25 cellular contexts compared by ENCODE assay signal in genomic region chr3:41653575-41654239, GRCh38.
DNase-seq lines count a peak whose midpoint lies in the region; ATAC-seq and TF ChIP-seq lines count a peak whose summit lies in the region.
"Had no signal": no experiment of that assay in that cellular context is flagged by ENCODE, and none has a peak within 500 bp of the region (broad histone marks: within the 10 kb centered on the region; RNA-seq: fewer than 3 reads in every experiment).

No MANE protein-coding gene starts in this region.

- no peaks in the 10 kb centered on the region; the same call in none of the 2 replicates for H3K27me3 Mint-ChIP-seq in HFFc6 (ENCODE audit: insufficient read depth)
- H3K27me3 Mint-ChIP-seq: activated CD4-positive, alpha-beta T cell treated with anti-CD3 and anti-CD28 coated beads, Interleukin-2, amount 10 ng/mL, durations not matched to agents 24 days and 14 days; CD4-positive, alpha-beta T cell; stimulated activated naive CD8-positive, alpha-beta T cell treated with anti-CD3 and anti-CD28 coated beads, Interleukin-15, Interleukin-2, amounts not matched to agents 100 ng/mL and 50 ng/mL, for 24 hours had no signal

- H3K27me3 ChIP-seq in hepatocyte (no peaks in the 10 kb centered on the region), smooth muscle cell (ENCODE audit: low read depth) (no peaks in the 10 kb centered on the region)
- H3K27me3 ChIP-seq: ascending aorta, esophagus squamous epithelium, neural progenitor cell, tibial artery had no signal

- H3K9me3 ChIP-seq in hepatocyte (ENCODE audit: low read depth), result no peaks in the 10 kb centered on the region
- no peaks in the 10 kb centered on the region for H3K9me3 ChIP-seq in smooth muscle cell (replicated peaks; ENCODE audit: low read depth)
- H3K9me3 ChIP-seq: ascending aorta, esophagus squamous epithelium, left ventricle myocardium inferior, psoas muscle, tibial artery had no signal

- H3K79me2 ChIP-seq in hepatocyte (no peaks in the 10 kb centered on the region), smooth muscle cell (ENCODE audit: low read depth) (no peaks in the 10 kb centered on the region)

- no peak overlapping the region for H3K9ac ChIP-seq in smooth muscle cell (ENCODE audit: low read depth)
- H3K9ac ChIP-seq: neural progenitor cell had no signal

- 18% methylated on average over 2 of the region's 2 CpGs for WGBS in hepatocyte (ENCODE audit: low lambda C conversion rate, missing lambda C conversion rate)
- whole genome bisulfite sequencing in smooth muscle cell (ENCODE audit: low lambda C conversion rate), result 16% methylated on average over 2 of the region's 2 CpGs

- peaks cover 15% of the 10 kb centered on the region for H3K4me1 ChIP-seq in hepatocyte (ENCODE audit: insufficient read depth)
- peaks cover 9% of the 10 kb centered on the region for H3K4me1 ChIP-seq in smooth muscle cell (ENCODE audit: low read depth)
- H3K4me1 ChIP-seq: ascending aorta, esophagus squamous epithelium, left ventricle myocardium inferior, psoas muscle had no signal

- no peak for ATAC-seq in omental fat pad (ENCODE audit: low FRiP score)
- ATAC-seq in esophagus mucosa, result no peak
- ATAC-seq: psoas muscle had no signal

- H3F3A ChIP-seq in smooth muscle cell (ENCODE audit: low read depth), result no peaks in the 10 kb centered on the region

- TF ChIP-seq CTCF in HFFc6 (IDR thresholded peaks at IDR 0.05) (no peak), astrocyte of the spinal cord (IDR thresholded peaks at IDR 0.05; ENCODE audit: low read depth, low read length) (no peak), hepatocyte (IDR thresholded peaks at IDR 0.05; ENCODE audit: poor library complexity) (no peak), smooth muscle cell (IDR thresholded peaks at IDR 0.05; ENCODE audit: borderline replicate concordance, insufficient read depth, poor library complexity, severe bottlenecking) (no peak), omental fat pad (IDR thresholded peaks at IDR 0.05) (no peak)

- no peak overlapping the region for H3K27ac Mint-ChIP-seq in HFFc6
- H3K27ac Mint-ChIP-seq: activated CD4-positive, alpha-beta T cell treated with anti-CD3 and anti-CD28 coated beads, Interleukin-2, amount 10 ng/mL, durations not matched to agents 24 days and 14 days; activated T-helper 1 cell treated with anti-CD3 and anti-CD28 coated beads, Interleukin-12 subunit alpha, Interleukin-12 subunit beta, Interleukin-2, Interleukin-4 antibody, amounts not matched to agents 30 ng/mL and 10 ng/mL and 1 ng/mL, durations not matched to agents 14 hours and 24 hours and 36 hours; CD4-positive, alpha-beta T cell; neural progenitor cell; stimulated activated naive CD8-positive, alpha-beta T cell treated with anti-CD3 and anti-CD28 coated beads, Interleukin-15, Interleukin-2, amounts not matched to agents 100 ng/mL and 50 ng/mL, for 24 hours had no signal

- peak overlapping the region; percentile 4; the same call in 1 of the 2 replicates for H3K4me3 Mint-ChIP-seq in HFFc6
- H3K4me3 Mint-ChIP-seq: activated CD4-positive, alpha-beta T cell treated with anti-CD3 and anti-CD28 coated beads, Interleukin-2, amount 10 ng/mL, durations not matched to agents 24 days and 14 days; activated T-helper 1 cell treated with anti-CD3 and anti-CD28 coated beads, Interleukin-12 subunit alpha, Interleukin-12 subunit beta, Interleukin-2, Interleukin-4 antibody, amounts not matched to agents 30 ng/mL and 10 ng/mL and 1 ng/mL, durations not matched to agents 14 hours and 24 hours and 36 hours; CD4-positive, alpha-beta T cell; neural progenitor cell; stimulated activated naive CD8-positive, alpha-beta T cell treated with anti-CD3 and anti-CD28 coated beads, Interleukin-15, Interleukin-2, amounts not matched to agents 100 ng/mL and 50 ng/mL, for 24 hours had no signal

- H3K36me3 ChIP-seq in hepatocyte (replicated peaks; ENCODE audit: insufficient read depth, low read depth), result no peaks in the 10 kb centered on the region
- H3K36me3 ChIP-seq in smooth muscle cell (ENCODE audit: low read depth), result no peaks in the 10 kb centered on the region
- H3K36me3 ChIP-seq: ascending aorta, esophagus squamous epithelium, left ventricle myocardium inferior, neural progenitor cell, tibial artery had no signal

- peaks cover under 1% of the 10 kb centered on the region; the same call in 1 of the 2 replicates for H3K9me3 Mint-ChIP-seq in HFFc6
- H3K9me3 Mint-ChIP-seq: CD4-positive, alpha-beta T cell had no signal

- in situ Hi-C loops in astrocyte of the spinal cord (cut with HindIII; ENCODE audit: low sequenced_read_pairs), result no loop called here

- no peaks in the 10 kb centered on the region for H3K9me2 ChIP-seq in hepatocyte (replicated peaks; ENCODE audit: insufficient read depth)

- DNase-seq in HFFc6, result no peak
- DNase-seq in astrocyte of the spinal cord (ENCODE audit: low read depth, low spot score), result peak; percentile 26
- DNase-seq in hepatocyte (ENCODE audit: low spot score), result no peak
- no peak for DNase-seq in smooth muscle cell (lab: John Stamatoyannopoulos, UW; ENCODE audit: unreplicated experiment)
- no peak for DNase-seq in activated CD4-positive, CD25-positive, alpha-beta regulatory T cell (lab: John Stamatoyannopoulos, UW)
- DNase-seq in omental fat pad (ENCODE audit: low spot score), result no peak
- no peak for DNase-seq in NCI-H2196 (lab: John Stamatoyannopoulos, UW; ENCODE audit: unreplicated experiment)
- DNase-seq: activated CD4-positive, alpha-beta T cell treated with anti-CD3 and anti-CD28 coated beads, Interleukin-2, amount 10 ng/mL, durations not matched to agents 24 days and 14 days; activated naive CD4-positive, alpha-beta T cell treated with anti-CD3 and anti-CD28 coated beads, Interleukin-2, amount 50 U/mL, for 16 hours; CD4-positive, alpha-beta T cell; effector CD8-positive, alpha-beta T cell; esophagus squamous epithelium; Karpas-422; left ventricle myocardium inferior; NCI-H1694 treated with DMSO at 0.1 percent for 48 hours; NCI-H774; OCI-M1; psoas muscle; SHP77 treated with DMSO at 0.1 percent for 48 hours; tibial artery had no signal

- H3K4me2 ChIP-seq in hepatocyte (peak overlapping the region; percentile 38), smooth muscle cell (peak overlapping the region; percentile 47)
- H3K4me2 ChIP-seq: neural progenitor cell had no signal

- H2AFZ ChIP-seq in hepatocyte (no peak overlapping the region), smooth muscle cell (ENCODE audit: low read depth) (no peak overlapping the region)

- peaks cover under 1% of the 10 kb centered on the region for H3K36me3 Mint-ChIP-seq in HFFc6 (ENCODE audit: low read depth)

- H3K4me1 Mint-ChIP-seq in HFFc6 (ENCODE audit: low read depth), result peaks cover 25% of the 10 kb centered on the region
- H3K4me1 Mint-ChIP-seq: activated CD4-positive, alpha-beta T cell treated with anti-CD3 and anti-CD28 coated beads, Interleukin-2, amount 10 ng/mL, durations not matched to agents 24 days and 14 days; neural progenitor cell had no signal

- H4K20me1 ChIP-seq in hepatocyte (ENCODE audit: insufficient read depth, poor library complexity, severe bottlenecking), result no peaks in the 10 kb centered on the region
- no peaks in the 10 kb centered on the region for H4K20me1 ChIP-seq in smooth muscle cell (ENCODE audit: low read depth)

- H3K4me3 ChIP-seq in astrocyte of the spinal cord (ENCODE audit: low read depth, low read length), result no peak overlapping the region
- no peak overlapping the region for H3K4me3 ChIP-seq in hepatocyte
- H3K4me3 ChIP-seq in smooth muscle cell, result no peak overlapping the region
- H3K4me3 ChIP-seq: ascending aorta, esophagus squamous epithelium, left ventricle myocardium inferior, neural progenitor cell, psoas muscle, tibial artery had no signal

- peak overlapping the region; percentile 40 for H3K27ac ChIP-seq in hepatocyte
- peak overlapping the region; percentile 27 for H3K27ac ChIP-seq in smooth muscle cell (ENCODE audit: low read depth)
- H3K27ac ChIP-seq: ascending aorta, esophagus squamous epithelium, left ventricle myocardium inferior, neural progenitor cell, psoas muscle, tibial artery had no signal
